19 cellular contexts compared by ENCODE assay signal in genomic region chr2:156300337-156300736, GRCh38.
"Had no signal": no experiment of that assay in that cellular context is flagged by ENCODE, and none has a peak within 500 bp of the region (broad histone marks: within the 10 kb centered on the region; RNA-seq: fewer than 3 reads in every experiment).

No MANE protein-coding gene starts in this region.

- DNase-seq: cortex of kidney; dorsolateral prefrontal cortex; effector CD8-positive, alpha-beta T cell; foreskin melanocyte; heart right ventricle; islet precursor cell; mammary epithelial cell; natural killer cell; nucleus accumbens; ovary; stimulated activated CD4-positive, alpha-beta T cell treated with anti-CD3 and anti-CD28 coated beads, Interleukin-4, amount 100 ng/mL, for 24 hours; stimulated activated naive B cell treated with anti-CD40 and anti-IgM and Interleukin-4, amounts not matched to agents 10 μg/mL and 1 μg/mL and 100 μg/mL, for 72 hours; stimulated activated naive CD8-positive, alpha-beta T cell treated with anti-CD3 and anti-CD28 coated beads, Interleukin-15, amount 100 ng/mL, for 72 hours; testis had no signal

- H3K4me1 Mint-ChIP-seq: mesothelial cell of epicardium; natural killer cell; neural crest cell; stimulated activated naive B cell treated with anti-CD40 and anti-IgM and Interleukin-4, amounts not matched to agents 10 μg/mL and 1 μg/mL and 100 μg/mL, for 72 hours; stimulated activated naive CD8-positive, alpha-beta T cell treated with anti-CD3 and anti-CD28 coated beads, Interleukin-15, amount 100 ng/mL, for 72 hours had no signal

- H3K27ac ChIP-seq: dorsolateral prefrontal cortex, heart right ventricle, ovary, right atrium auricular region, testis, tibial nerve had no signal

- H3K27ac Mint-ChIP-seq: mesothelial cell of epicardium; natural killer cell; stimulated activated naive B cell treated with anti-CD40 and anti-IgM and Interleukin-4, amounts not matched to agents 10 μg/mL and 1 μg/mL and 100 μg/mL, for 72 hours; stimulated activated naive CD8-positive, alpha-beta T cell treated with anti-CD3 and anti-CD28 coated beads, Interleukin-15, amount 100 ng/mL, for 72 hours had no signal

- ATAC-seq: heart right ventricle; left lobe of liver; natural killer cell; stimulated activated naive B cell treated with anti-CD40 and anti-IgM and Interleukin-4, amounts not matched to agents 10 μg/mL and 1 μg/mL and 100 μg/mL, for 72 hours; stimulated activated naive CD8-positive, alpha-beta T cell treated with anti-CD3 and anti-CD28 coated beads, Interleukin-15, amount 100 ng/mL, for 72 hours had no signal

- H3K4me3 ChIP-seq: dorsolateral prefrontal cortex, heart right ventricle, ovary, right atrium auricular region, testis, tibial nerve had no signal

- H3K4me1 ChIP-seq: heart right ventricle, right atrium auricular region, testis, tibial nerve had no signal

- H3K36me3 Mint-ChIP-seq: mesothelial cell of epicardium; natural killer cell; stimulated activated naive B cell treated with anti-CD40 and anti-IgM and Interleukin-4, amounts not matched to agents 10 μg/mL and 1 μg/mL and 100 μg/mL, for 72 hours had no signal

- H3K9me3 ChIP-seq: testis had no signal

- H3K27me3 ChIP-seq: ovary, right atrium auricular region, testis, tibial nerve had no signal

- H3K4me3 Mint-ChIP-seq: mesothelial cell of epicardium; natural killer cell; neural crest cell; stimulated activated naive B cell treated with anti-CD40 and anti-IgM and Interleukin-4, amounts not matched to agents 10 μg/mL and 1 μg/mL and 100 μg/mL, for 72 hours; stimulated activated naive CD8-positive, alpha-beta T cell treated with anti-CD3 and anti-CD28 coated beads, Interleukin-15, amount 100 ng/mL, for 72 hours had no signal

- H3K36me3 ChIP-seq: heart right ventricle, ovary, right atrium auricular region, tibial nerve had no signal
